1 cellular context compared by ENCODE assay signal in genomic region chr10:104121485-104122272, GRCh38.
TF ChIP-seq lines count a peak whose summit lies in the region.

Gene SFR1 (plus strand): TSS chr10:104122171. CDS start chr10:104122184, 13 bp downstream.

TF ChIP-seq in HEK293, 187 proteins besides CTCF, POLR2A, EP300 and RAD21 (continued from another document):
- no peak for TF ChIP-seq ZNF426 (tag by site-specific recombination; IDR thresholded peaks at IDR 0.05)
- no peak for TF ChIP-seq ZNF223 (tag by site-specific recombination; IDR thresholded peaks at IDR 0.05)
- no peak for TF ChIP-seq ZNF16 (tag by site-specific recombination; IDR thresholded peaks at IDR 0.05; ENCODE audit: low read depth)
- peak; percentile 43; the same call in 1 of the 2 replicates for TF ChIP-seq PRDM1 (tag by site-specific recombination; IDR thresholded peaks at IDR 0.05)
- no peak for TF ChIP-seq ZNF280D (tag by site-specific recombination; IDR thresholded peaks at IDR 0.05)
- no peak; the same call in 1 of the 2 replicates for TF ChIP-seq ZNF558 (tag by site-specific recombination; IDR thresholded peaks at IDR 0.05)
- TF ChIP-seq ZNF23 (tag by site-specific recombination; IDR thresholded peaks at IDR 0.05; ENCODE audit: borderline replicate concordance), result no peak
- peak; percentile 100 for TF ChIP-seq ZBTB26 (tag by site-specific recombination; optimal IDR thresholded peaks at IDR 0.05)
- peak; percentile 81 for TF ChIP-seq KLF1 (tag by site-specific recombination; IDR thresholded peaks at IDR 0.05)
- no peak for TF ChIP-seq TCF7L2 (IDR thresholded peaks at IDR 0.05; ENCODE audit: borderline replicate concordance, low read depth, low read length)
- TF ChIP-seq ZNF645 (tag by site-specific recombination; IDR thresholded peaks at IDR 0.05), result no peak
- TF ChIP-seq RBAK (tag by site-specific recombination; IDR thresholded peaks at IDR 0.05), result no peak
- TF ChIP-seq ZNF174 (tag by site-specific recombination; IDR thresholded peaks at IDR 0.05), result no peak
- TF ChIP-seq ZNF785 (tag by site-specific recombination; IDR thresholded peaks at IDR 0.05), result no peak
- no peak for TF ChIP-seq ZNF112 (tag by site-specific recombination; IDR thresholded peaks at IDR 0.05)
- peak; percentile 90 for TF ChIP-seq KLF10 (tag by site-specific recombination; IDR thresholded peaks at IDR 0.05)
- TF ChIP-seq ZNF776 (tag by site-specific recombination; IDR thresholded peaks at IDR 0.05; ENCODE audit: borderline replicate concordance), result no peak
- TF ChIP-seq ZNF169 (tag by site-specific recombination; IDR thresholded peaks at IDR 0.05), result no peak
- no peak for TF ChIP-seq ZNF747 (tag by site-specific recombination; IDR thresholded peaks at IDR 0.05)
- TF ChIP-seq ZNF544 (tag by site-specific recombination; IDR thresholded peaks at IDR 0.05), result no peak
- TF ChIP-seq INSM2 (tag by site-specific recombination; IDR thresholded peaks at IDR 0.05), result peak; percentile 96
- TF ChIP-seq ZBTB11 (tag by site-specific recombination; conservative IDR thresholded peaks at IDR 0.05; ENCODE audit: low read depth), result 0 out of 2 replicates have a peak, but pooled peaks have one; percentile 27
